Comparison of ENCODE assay signal across 8 cellular contexts in the genomic region with DNA sequence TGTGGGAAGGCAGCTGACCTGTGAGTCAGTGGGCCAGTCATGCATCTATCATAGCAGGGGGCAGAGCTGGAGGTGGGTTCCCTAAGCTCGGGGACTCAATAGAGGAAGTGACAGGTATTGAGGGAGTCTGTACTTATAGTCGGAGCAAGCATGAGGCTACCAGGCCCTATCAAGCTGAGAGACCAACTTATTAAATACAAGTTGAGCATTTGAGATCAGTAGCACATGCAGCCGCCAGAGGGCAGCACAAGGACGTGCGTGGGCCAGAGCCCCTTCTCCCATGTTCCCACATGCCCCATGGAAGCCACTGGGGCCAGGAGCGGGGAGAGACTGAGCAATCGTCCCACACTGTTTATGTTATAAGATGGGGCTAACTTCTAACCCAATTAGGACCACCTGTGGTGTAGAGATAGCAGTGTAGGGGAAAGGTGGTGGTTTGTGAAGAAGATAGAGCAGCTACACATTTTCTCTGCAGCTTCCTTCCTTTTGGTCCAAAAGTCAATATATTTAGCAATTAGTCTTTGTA. TPM values are rescaled to one million over a fixed set of nuclear protein-coding genes. Genes with fewer than 3 reads are reported as not detected.
A peak's percentile ranks its signal among the peaks of the same experiment; 100 is the strongest.
DNase-seq lines count a peak whose midpoint lies in the region; ATAC-seq and TF ChIP-seq lines count a peak whose summit lies in the region.

No MANE protein-coding gene starts in this region.

- TF ChIP-seq CTCF in RWPE1 (conservative IDR thresholded peaks at IDR 0.05; ENCODE audit: low read depth) (peak; percentile 78), left ventricle myocardium inferior (IDR thresholded peaks at IDR 0.05; ENCODE audit: borderline replicate concordance) (peak; percentile 68)

- peak; percentile 6 for DNase-seq in NK-92 treated with Interleukin-12 subunit alpha and Interleukin-12 subunit beta, amount 100 ng/mL, for 24 hours (lab: John Stamatoyannopoulos, UW)
- DNase-seq in NK-92 (lab: John Stamatoyannopoulos, UW; ENCODE audit: unreplicated experiment) (no peak), RWPE1 (ENCODE audit: low spot score) (peak; percentile 40), left ventricle myocardium inferior (peak; percentile 28), mesenteric fat pad (ENCODE audit: low spot score) (no peak)
- peak; percentile 83 for DNase-seq in activated effector memory CD4-positive, alpha-beta T cell treated with anti-CD3 and anti-CD28 coated beads, Interleukin-2, amount 50 U/mL, for 16 hours
- DNase-seq in stimulated activated CD4-positive, alpha-beta T cell treated with anti-CD3 and anti-CD28 coated beads, Interleukin-15, amount 100 ng/mL, for 24 hours = peak; percentile 72

- H3K9me3 ChIP-seq in left ventricle myocardium inferior (replicated peaks) = peaks cover 8% of the 10 kb centered on the region

- intact Hi-C loops in left ventricle myocardium inferior (cut with micrococcal nuclease) = no loop called here

- peak; percentile 63 for ATAC-seq in HG03442 (IDR thresholded peaks at IDR 0.05; ENCODE audit: unreplicated experiment)

- CTCF ChIA-PET in RWPE1 (lab: Yijun Ruan, JAX) = interaction anchor here (0.5 to 1.7 kb wide), 15 partner anchors 9 to 1594 kb away, joined by 3 to 6 read pairs (median 3); a partner anchor contains a TSS

- no peaks in the 10 kb centered on the region for H3K27me3 ChIP-seq in left ventricle myocardium inferior (ENCODE audit: low read depth)

- H3K4me3 ChIP-seq in left ventricle myocardium inferior = no peak overlapping the region

- H3K27ac ChIP-seq in RWPE1 (no peak overlapping the region), left ventricle myocardium inferior (replicated peaks) (no peak overlapping the region)

- POLR2A ChIA-PET in RWPE1 (lab: Yijun Ruan, JAX; ENCODE audit: low non-redundant PET) = no interaction called here

- no peaks in the 10 kb centered on the region for H3K4me1 ChIP-seq in left ventricle myocardium inferior

- H3K36me3 ChIP-seq in left ventricle myocardium inferior = peaks cover 42% of the 10 kb centered on the region

RNA-seq across cellular contexts. Expression of a gene that starts 13.0 kb away (rescaled TPM):
- not detected for total RNA-seq in left ventricle myocardium inferior
- total RNA-seq in mesenteric fat pad = 0.10 TPM

RNA-seq across cellular contexts. Expression of a gene that starts 17.0 kb away (rescaled TPM):
- total RNA-seq in left ventricle myocardium inferior (2.9 TPM), mesenteric fat pad (6.2 TPM)

Comparison
In these comparisons a context has a peak if more than half of its experiments do, and no peak if none do; other contexts are left out.
1. DNase-seq: peak in NK-92 treated with Interleukin-12 subunit alpha and Interleukin-12 subunit beta, amount 100 ng/mL, for 24 hours (single experiment), RWPE1 (single experiment), activated effector memory CD4-positive, alpha-beta T cell treated with anti-CD3 and anti-CD28 coated beads, Interleukin-2, amount 50 U/mL, for 16 hours (single experiment), left ventricle myocardium inferior (single experiment) and stimulated activated CD4-positive, alpha-beta T cell treated with anti-CD3 and anti-CD28 coated beads, Interleukin-15, amount 100 ng/mL, for 24 hours (single experiment); none in NK-92 (single experiment) and mesenteric fat pad (single experiment).